8 cellular contexts compared by ENCODE assay signal in genomic region chr22:24107668-24108067, GRCh38.
DNase-seq lines count a peak whose midpoint lies in the region; ATAC-seq and TF ChIP-seq lines count a peak whose summit lies in the region.

No MANE protein-coding gene starts in this region.

- TF ChIP-seq CTCF in AG09309 (IDR thresholded peaks at IDR 0.05; ENCODE audit: control insufficient read depth, insufficient read depth, low read depth, low read length, missing control alignments), result peak; percentile 73
- TF ChIP-seq CTCF in PC-3 (conservative IDR thresholded peaks at IDR 0.05; ENCODE audit: low read depth, low read length), result no peak
- TF ChIP-seq CTCF in fibroblast of mammary gland (conservative IDR thresholded peaks at IDR 0.05; ENCODE audit: control insufficient read depth, insufficient read depth, low read depth, low read length), result peak; percentile 70

- H4K20me1 ChIP-seq in PC-3 (ENCODE audit: low read length), result no peaks in the 10 kb centered on the region

- H3K79me2 ChIP-seq in PC-3 (ENCODE audit: low read length), result no peaks in the 10 kb centered on the region

- H3K36me3 ChIP-seq in PC-3 (ENCODE audit: low read depth, low read length), result peaks cover 13% of the 10 kb centered on the region; the same call in 1 of the 2 replicates
- peaks cover 5% of the 10 kb centered on the region; the same call in 1 of the 2 replicates for H3K36me3 ChIP-seq in HAP-1 (replicated peaks)

- CTCF ChIA-PET in PC-3 (lab: Charles Lee), result interaction anchor here (0.7 to 1.6 kb wide), 3 partner anchors 34 to 178 kb away, joined by 3 to 12 read pairs (median 3); no protein-coding TSS in a partner anchor

- intact Hi-C loops in PC-3 (cut with micrococcal nuclease), result no loop called here

- POLR2A ChIA-PET in PC-3 (lab: Charles Lee; ENCODE audit: unreplicated experiment), result no interaction called here

- no peaks in the 10 kb centered on the region for H3K9me2 ChIP-seq in PC-3 (replicated peaks; ENCODE audit: low read length)

- no peak overlapping the region for H3K4me2 ChIP-seq in PC-3 (ENCODE audit: low read length)

- no peak overlapping the region for H2AFZ ChIP-seq in PC-3 (ENCODE audit: low read length)

- no TSS peak for BruUV-seq in PC-3 (replicated peaks; lab: Mats Ljungman, UMichigan)

- in situ Hi-C loops in HAP-1 (cut with MboI; ENCODE audit: low sequenced_read_pairs), result no loop called here

- H3F3A ChIP-seq in PC-3 (ENCODE audit: low read length, unreplicated experiment), result no peaks in the 10 kb centered on the region

- no peak overlapping the region for H3K9ac ChIP-seq in PC-3 (ENCODE audit: low read length)

- H3K4me3 ChIP-seq in AG09309 (ENCODE audit: control insufficient read depth, low read depth, low read length) (no peak overlapping the region), PC-3 (ENCODE audit: low read length) (no peak overlapping the region), fibroblast of mammary gland (ENCODE audit: control insufficient read depth, low read depth, low read length) (no peak overlapping the region), HAP-1 (no peak overlapping the region)

- DNase-seq in AG09309 (ENCODE audit: low read depth) (peak; percentile 59), PC-3 (peak; percentile 37), fibroblast of mammary gland (ENCODE audit: low read depth) (peak; percentile 92), non-pigmented ciliary epithelial cell (ENCODE audit: low read depth) (peak; percentile 54), HAP-1 (ENCODE audit: low spot score in 2 of 2) (no peak)

- H3K27ac ChIP-seq in PC-3 (ENCODE audit: low read length), result no peak overlapping the region

- H3K9me3 ChIP-seq in PC-3 (ENCODE audit: low read length) (no peaks in the 10 kb centered on the region), HAP-1 (peaks cover 2% of the 10 kb centered on the region; the same call in 1 of the 2 replicates)

- H3K27me3 ChIP-seq in PC-3 (ENCODE audit: low read length) (no peaks in the 10 kb centered on the region), HAP-1 (ENCODE audit: low read depth) (no peaks in the 10 kb centered on the region)

- ATAC-seq in PC-3, result peak; percentile 85
- ATAC-seq in GM18873 (IDR thresholded peaks at IDR 0.05; ENCODE audit: low FRiP score, unreplicated experiment), result no peak
- no peak for ATAC-seq in activated CD4-positive, CD25-positive, alpha-beta regulatory T cell treated with anti-CD3 and anti-CD28 coated beads, Interleukin-2, amount 50 U/mL, for 24 hours
- ATAC-seq in HG03045 (IDR thresholded peaks at IDR 0.05; ENCODE audit: unreplicated experiment), result no peak

- H3K4me1 ChIP-seq in PC-3 (ENCODE audit: insufficient read depth, low read length), result no peaks in the 10 kb centered on the region
- no peaks in the 10 kb centered on the region for H3K4me1 ChIP-seq in HAP-1

Comparison
In these comparisons a context has a peak if more than half of its experiments do, and no peak if none do; other contexts are left out.
1. DNase-seq: peak in AG09309 (single experiment), PC-3 (single experiment), fibroblast of mammary gland (single experiment) and non-pigmented ciliary epithelial cell (single experiment); none in HAP-1 (0 of 2).